In the genomic region with DNA sequence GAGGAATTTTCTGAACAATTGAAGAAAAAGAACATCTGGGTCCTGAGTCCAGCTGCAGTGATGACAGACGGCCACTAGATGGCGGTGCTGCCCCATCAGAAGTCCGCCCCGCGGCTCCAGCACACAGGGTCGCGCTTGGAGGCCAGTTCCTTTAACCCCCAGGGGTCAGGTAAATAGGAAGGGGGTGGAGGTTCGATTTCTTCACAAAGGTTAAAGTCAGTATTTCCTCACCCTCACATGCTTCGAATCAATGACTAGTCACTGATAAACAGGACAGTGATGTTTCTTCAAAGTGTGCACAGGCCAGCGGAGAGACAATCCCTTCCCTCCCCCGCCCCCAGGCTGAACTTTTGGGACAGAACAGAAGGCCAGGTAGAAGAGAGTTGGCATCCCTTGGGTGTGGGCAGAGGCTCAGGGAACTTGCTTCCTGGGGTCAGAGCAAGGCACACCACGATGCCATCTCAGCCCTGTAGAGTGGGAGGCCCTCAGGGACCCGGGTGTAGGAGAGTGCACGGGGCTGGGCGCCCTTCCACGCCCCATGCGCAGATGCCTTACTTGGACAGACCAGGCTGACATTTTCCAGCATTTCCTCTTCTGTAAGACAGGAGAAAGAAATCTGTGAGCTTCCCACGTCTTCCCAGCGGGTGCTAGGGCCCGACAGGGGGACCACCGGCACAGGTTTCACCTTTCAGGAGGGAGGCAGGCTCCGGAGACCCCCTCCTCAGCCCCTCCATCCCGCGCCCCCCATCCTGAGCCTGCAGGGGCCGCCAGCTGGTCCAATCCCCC, we compare ENCODE assay signal across 8 cellular contexts. TPM values are rescaled to one million over a fixed set of nuclear protein-coding genes. Genes with fewer than 3 reads are reported as not detected.
DNase-seq lines count a peak whose midpoint lies in the region; ATAC-seq and TF ChIP-seq lines count a peak whose summit lies in the region.

No MANE protein-coding gene starts in this region.

- H3K4me1 ChIP-seq in adrenal gland (replicated peaks in 1 of 2) = no peaks in the 10 kb centered on the region
- H3K4me1 ChIP-seq in right atrium auricular region = peaks cover 0 to 26% of the 10 kb centered on the region in 2 donors

- H3K9me3 ChIP-seq in adrenal gland (replicated peaks in 1 of 3) (no peaks in the 10 kb centered on the region), right atrium auricular region (no peaks in the 10 kb centered on the region)

- DNase-seq in D341Med (ENCODE audit: low spot score) (peak; percentile 80), HT-29 (ENCODE audit: low spot score) (peak; percentile 60), SKM-1 (lab: John Stamatoyannopoulos, UW; ENCODE audit: unreplicated experiment) (peak; percentile 18), adrenal gland (peak; percentile 34 to 80 (median 59)), right atrium auricular region (ENCODE audit: low spot score) (no peak), renal cortical epithelial cell (ENCODE audit: low read depth) (peak; percentile 4), NK-92 (lab: John Stamatoyannopoulos, UW; ENCODE audit: unreplicated experiment) (no peak)

- WGBS in adrenal gland, 4 donors = 30 to 35% (median 32%) methylated on average over 17 to 25 of the region's 25 CpGs

- peak; percentile 89 to 100 (median 97) for TF ChIP-seq CTCF in adrenal gland (IDR thresholded peaks at IDR 0.05)
- TF ChIP-seq CTCF in right atrium auricular region (IDR thresholded peaks at IDR 0.05) = peak; percentile 97 to 98

- intact Hi-C loops in adrenal gland (cut with DNase I) = loop anchor here (2.0 to 10.0 kb wide), 4 partner anchors 72 to 272 kb away; no protein-coding TSS in a partner anchor

- peak; percentile 68 for ATAC-seq in GM19455 (IDR thresholded peaks at IDR 0.05; ENCODE audit: unreplicated experiment)

- H3K27ac ChIP-seq in adrenal gland = no peak overlapping the region
- peak overlapping the region; percentile 78 to 88 for H3K27ac ChIP-seq in right atrium auricular region

- H3K4me3 ChIP-seq in adrenal gland = no peak overlapping the region
- H3K4me3 ChIP-seq in right atrium auricular region = peak overlapping the region; percentile 3 to 24

- H3K27me3 ChIP-seq in adrenal gland (peaks cover 4% of the 10 kb centered on the region), right atrium auricular region (no peaks in the 10 kb centered on the region)

- TF ChIP-seq POLR2A in adrenal gland (IDR thresholded peaks at IDR 0.05) = no peak

- no peaks in the 10 kb centered on the region for H3K36me3 ChIP-seq in adrenal gland (replicated peaks in 1 of 2)
- no peaks in the 10 kb centered on the region for H3K36me3 ChIP-seq in right atrium auricular region

RNA-seq across cellular contexts. Expression of gene APOB, which starts 0.7 kb away (rescaled TPM):
- total RNA-seq in HT-29 (2014; rRNA removed; shearing (Covaris generic)) = not detected in 2 replicates
- total RNA-seq in adrenal gland (1 to 10 TPM in 2 of 8 donors, under 1 TPM in 5, not detected in 1; under 0.01 to 1.9 (median 0.18) TPM), right atrium auricular region (10 to 100 TPM; 20.1 to 45.3 TPM), renal cortical epithelial cell (0.50 TPM in 1 of 2 replicates, not detected in the other)
- polyA plus RNA-seq in adrenal gland = under 1 TPM; 0.03 to 0.20 (median 0.08) TPM

Comparison
In these comparisons a context has a peak if more than half of its experiments do, and no peak if none do; other contexts are left out.
1. DNase-seq: peak in D341Med (single experiment), HT-29 (single experiment), SKM-1 (single experiment), adrenal gland (7 of 7) and renal cortical epithelial cell (single experiment); none in right atrium auricular region (single experiment) and NK-92 (single experiment).
2. H3K27ac ChIP-seq: peak in right atrium auricular region (2 of 2); none in adrenal gland (0 of 5).
3. H3K4me3 ChIP-seq: peak in right atrium auricular region (2 of 2); none in adrenal gland (0 of 4).
4. RNA of gene APOB, which starts 0.7 kb away (total RNA-seq): 20.1 to 45.3 TPM in right atrium auricular region; 0.50 TPM in renal cortical epithelial cell, under 0.01 to 1.9 TPM in adrenal gland and not detected in HT-29; every median in the first group is over 4 times any median in the second.